In the genomic region with DNA sequence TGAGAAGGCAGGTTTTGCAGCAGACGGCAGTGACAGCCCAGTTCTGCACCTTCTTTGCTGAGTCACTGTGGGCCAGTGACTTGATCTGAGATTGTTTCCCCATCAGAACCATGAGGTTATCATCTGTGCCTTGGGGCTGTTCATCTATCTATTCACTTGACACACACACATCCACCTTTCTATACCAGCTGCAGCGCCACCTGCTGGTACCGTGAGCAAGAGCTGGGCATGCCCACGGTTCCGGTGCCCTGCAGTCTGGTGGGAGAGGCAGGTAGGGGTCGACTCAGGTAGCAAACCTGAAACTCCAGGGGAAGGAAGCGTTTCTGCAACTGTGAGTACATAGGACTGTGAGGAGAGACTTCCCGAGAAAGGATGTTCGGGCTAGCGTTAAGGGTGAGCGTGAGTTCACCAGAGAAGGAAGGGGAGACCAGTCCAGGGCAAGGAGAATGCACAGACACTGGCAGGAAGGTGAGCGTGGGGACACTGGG, we compare ENCODE assay signal across 1 cellular context.
TF ChIP-seq lines count a peak whose summit lies in the region.

No MANE protein-coding gene starts in this region.

TF ChIP-seq in endothelial cell of umbilical vein, 7 proteins besides CTCF, POLR2A, EP300 and RAD21:
- TF ChIP-seq GATA2 (IDR thresholded peaks at IDR 0.05; ENCODE audit: insufficient read depth, insufficient read length, low read depth, low read length) (no peak), EZH2 (IDR thresholded peaks at IDR 0.05; ENCODE audit: borderline replicate concordance, low read depth, low read length, severe bottlenecking) (no peak), MYC (IDR thresholded peaks at IDR 0.05; ENCODE audit: low read depth, low read length) (no peak), POLR2AphosphoS5 (IDR thresholded peaks at IDR 0.05; ENCODE audit: insufficient read depth, low read depth, low read length) (no peak), JUN (IDR thresholded peaks at IDR 0.05; ENCODE audit: borderline replicate concordance, insufficient read depth, insufficient read length, low read depth) (no peak)
- TF ChIP-seq, protein P1, sequence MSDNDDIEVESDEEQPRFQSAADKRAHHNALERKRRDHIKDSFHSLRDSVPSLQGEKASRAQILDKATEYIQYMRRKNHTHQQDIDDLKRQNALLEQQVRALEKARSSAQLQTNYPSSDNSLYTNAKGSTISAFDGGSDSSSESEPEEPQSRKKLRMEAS (IDR thresholded peaks at IDR 0.05; ENCODE audit: insufficient read depth, insufficient read length): no peak
TF ChIP-seq in endothelial cell of umbilical vein: peak in this region for 0.
